In the genomic region with DNA sequence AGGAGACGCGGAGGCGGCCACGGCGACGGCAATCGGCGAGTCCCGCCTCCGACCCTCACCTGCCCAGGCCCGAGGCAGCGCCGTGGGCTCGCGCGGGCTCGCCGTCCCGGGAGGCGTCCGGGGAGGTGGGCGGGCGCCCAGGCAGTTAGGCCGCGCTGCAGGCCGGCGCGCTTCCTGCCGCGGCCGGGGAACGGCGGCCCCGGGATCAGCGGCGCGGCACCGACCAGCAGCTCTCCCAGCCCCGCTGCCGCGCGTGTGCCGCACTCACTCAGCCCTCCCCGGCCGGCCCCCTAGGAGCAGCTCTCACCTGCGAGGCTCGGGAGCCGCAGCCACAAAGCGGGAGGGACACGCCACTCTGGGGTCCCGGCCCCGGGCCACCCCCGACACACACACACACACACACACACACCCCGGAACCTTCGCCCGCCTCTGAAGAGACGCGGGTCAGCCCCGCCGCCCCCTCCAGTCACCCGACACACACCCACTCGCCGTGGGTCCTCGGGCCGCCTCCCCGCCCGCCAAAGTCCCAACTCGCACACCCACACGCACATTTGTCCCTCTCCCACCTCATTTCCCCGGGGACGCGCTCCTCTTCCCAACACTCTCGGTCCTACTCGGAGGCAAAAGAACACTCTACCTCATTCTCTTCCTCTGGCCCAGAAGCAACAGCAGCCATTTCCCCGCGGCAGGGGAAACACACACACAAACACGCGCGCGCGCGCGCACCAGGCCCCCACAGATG, we compare ENCODE assay signal across 8 cellular contexts. TPM values are rescaled to one million over a fixed set of nuclear protein-coding genes. Genes with fewer than 3 reads are reported as not detected.
DNase-seq lines count a peak whose midpoint lies in the region; ATAC-seq and TF ChIP-seq lines count a peak whose summit lies in the region.

A gene (minus strand): TSS at position 702 of the 742 bp plus-strand sequence. CDS start 60 bp downstream, at position 642.

- H3K4me2 ChIP-seq in OCI-LY1 (ENCODE audit: low read length) = peak within 1 kb of the TSS; percentile 84

- peak; percentile 27 for DNase-seq in SKM-1 treated with dmso at 0.1 percent for 144 hours (lab: John Stamatoyannopoulos, UW; ENCODE audit: unreplicated experiment)
- DNase-seq in SKM-1 (lab: John Stamatoyannopoulos, UW; ENCODE audit: unreplicated experiment) = no peak
- peak; percentile 37 for DNase-seq in activated T-cell treated with anti-CD3 and anti-CD28 coated beads, Interleukin-2, amount 50 U/mL, for 4 hours
- peak; percentile 80 to 87 for DNase-seq in erythroblast (lab: John Stamatoyannopoulos, UW)
- peak; percentile 61 for DNase-seq in stimulated activated CD8-positive, alpha-beta memory T cell treated with anti-CD3 and anti-CD28 coated beads, Interleukin-7, amount 100 ng/mL, for 24 hours (ENCODE audit: low read depth)

- H3K27me3 ChIP-seq in OCI-LY1 (ENCODE audit: insufficient read depth, low read length) (no peaks in the 10 kb centered on the region), mucosa of rectum (ENCODE audit: control insufficient read depth in 2 of 2, insufficient read depth in 2 of 2, low read length in 2 of 2) (no peaks in the 10 kb centered on the region)

- no peak for TF ChIP-seq CTCF in OCI-LY1 (IDR thresholded peaks at IDR 0.05; ENCODE audit: low read length)

- peak within 1 kb of the TSS; percentile 86 for H3K27ac ChIP-seq in OCI-LY1 (ENCODE audit: low read depth, low read length, poor library complexity, severe bottlenecking)
- peak within 1 kb of the TSS; percentile 99 for H3K27ac ChIP-seq in mucosa of rectum (ENCODE audit: low read depth in 2 of 2, low read length in 2 of 2)

- H3K9me2 ChIP-seq in OCI-LY1 (ENCODE audit: low read depth, low read length) = no peaks in the 10 kb centered on the region

- peak; percentile 29 for TF ChIP-seq POLR2A in erythroblast (IDR thresholded peaks at IDR 0.05; ENCODE audit: low read length)

- peak within 1 kb of the TSS; percentile 98 for H3K4me3 Mint-ChIP-seq in activated T-cell treated with anti-CD3 and anti-CD28 coated beads, Interleukin-2, amount 50 U/mL, for 4 hours

- H3F3A ChIP-seq in OCI-LY1 (ENCODE audit: insufficient read depth, low read length) = no peaks in the 10 kb centered on the region; the same call in 1 of the 2 replicates

- no peaks in the 10 kb centered on the region for H3K27me3 Mint-ChIP-seq in activated T-cell treated with anti-CD3 and anti-CD28 coated beads, Interleukin-2, amount 50 U/mL, for 4 hours (ENCODE audit: low read depth)

- peak within 1 kb of the TSS; percentile 83 for H3K4me3 ChIP-seq in OCI-LY1 (ENCODE audit: low read depth, low read length, poor library complexity, severe bottlenecking)
- peak within 1 kb of the TSS; percentile 94 to 100 for H3K4me3 ChIP-seq in mucosa of rectum (ENCODE audit: low read length in 2 of 2)

- H3K36me3 ChIP-seq in OCI-LY1 (ENCODE audit: insufficient read depth, low read length) (no peaks in the 10 kb centered on the region), mucosa of rectum (ENCODE audit: control insufficient read depth in 2 of 2, insufficient read depth in 2 of 2, low read length in 2 of 2) (no peaks in the 10 kb centered on the region)

- no peaks in the 10 kb centered on the region for H4K20me1 ChIP-seq in OCI-LY1 (ENCODE audit: insufficient read depth, low read length)

- H3K9me3 Mint-ChIP-seq in activated T-cell treated with anti-CD3 and anti-CD28 coated beads, Interleukin-2, amount 50 U/mL, for 4 hours = no peaks in the 10 kb centered on the region

- peaks cover 1% of the 10 kb centered on the region for H3K36me3 Mint-ChIP-seq in activated T-cell treated with anti-CD3 and anti-CD28 coated beads, Interleukin-2, amount 50 U/mL, for 4 hours (ENCODE audit: insufficient read depth)

- H3K4me1 ChIP-seq in OCI-LY1 (ENCODE audit: insufficient read depth, low read length, severe bottlenecking) = peaks cover 53% of the 10 kb centered on the region
- H3K4me1 ChIP-seq in mucosa of rectum (ENCODE audit: control insufficient read depth in 2 of 2, insufficient read depth in 2 of 2, low read length in 2 of 2) = peaks cover 9 to 21% of the 10 kb centered on the region in 2 donors

- H2AFZ ChIP-seq in OCI-LY1 (ENCODE audit: low read length) = no peak within 1 kb of the TSS

- ATAC-seq in HG03135 (IDR thresholded peaks at IDR 0.05; ENCODE audit: unreplicated experiment) = peak; percentile 22
- ATAC-seq in activated T-cell treated with anti-CD3 and anti-CD28 coated beads, Interleukin-2, amount 50 U/mL, for 4 hours = peak; percentile 5 to 8

- no peaks in the 10 kb centered on the region for H3K9me3 ChIP-seq in OCI-LY1 (ENCODE audit: low read length)
- no peaks in the 10 kb centered on the region for H3K9me3 ChIP-seq in mucosa of rectum (ENCODE audit: control insufficient read depth in 2 of 2, low read length in 2 of 2)

- peak within 1 kb of the TSS; percentile 81 for H3K9ac ChIP-seq in OCI-LY1 (ENCODE audit: low read length)
- peak within 1 kb of the TSS; percentile 98 for H3K9ac ChIP-seq in mucosa of rectum (ENCODE audit: low read depth in 1 of 2, low read length in 2 of 2)

- peaks cover 46% of the 10 kb centered on the region for H3K79me2 ChIP-seq in OCI-LY1 (ENCODE audit: insufficient read depth, low read length)

- H3K4me1 Mint-ChIP-seq in activated T-cell treated with anti-CD3 and anti-CD28 coated beads, Interleukin-2, amount 50 U/mL, for 4 hours (ENCODE audit: low read depth) = peaks cover 59% of the 10 kb centered on the region

RNA-seq across cellular contexts. Expression of the gene that starts here (rescaled TPM):
- 10 to 100 TPM; 52.2 to 59.1 (median 56.5) TPM for total RNA-seq in activated T-cell treated with anti-CD3 and anti-CD28 coated beads, Interleukin-2, amount 50 U/mL, for 4 hours
